20 cellular contexts compared by ENCODE assay signal in genomic region chr15:70358011-70358819, GRCh38.
"Had no signal": no experiment of that assay in that cellular context is flagged by ENCODE, and none has a peak within 500 bp of the region (broad histone marks: within the 10 kb centered on the region; RNA-seq: fewer than 3 reads in every experiment).

No MANE protein-coding gene starts in this region.

- ATAC-seq: activated CD8-positive, alpha-beta T cell treated with anti-CD3 and anti-CD28 coated beads, Interleukin-2, amount 10 ng/mL, durations not matched to agents 7 days and 5 days; body of pancreas; esophagus mucosa; gastroesophageal sphincter; heart left ventricle; naive thymus-derived CD4-positive, alpha-beta T cell; stimulated activated naive CD8-positive, alpha-beta T cell treated with anti-CD3 and anti-CD28 coated beads, Interleukin-15, amount 100 ng/mL, for 72 hours had no signal

- H3K4me3 Mint-ChIP-seq: activated CD4-positive, alpha-beta T cell treated with anti-CD3 and anti-CD28 coated beads, Interleukin-2, amount 10 ng/mL, durations not matched to agents 7 days and 5 days; activated CD8-positive, alpha-beta T cell treated with anti-CD3 and anti-CD28 coated beads, Interleukin-2, amount 10 ng/mL, durations not matched to agents 7 days and 5 days; activated naive CD8-positive, alpha-beta T cell treated with anti-CD3 and anti-CD28 coated beads, Interleukin-2, amount 10 ng/mL, durations not matched to agents 7 days and 5 days; immature natural killer cell; memory B cell; naive thymus-derived CD4-positive, alpha-beta T cell; stimulated activated naive CD8-positive, alpha-beta T cell treated with anti-CD3 and anti-CD28 coated beads, Interleukin-15, amount 100 ng/mL, for 72 hours had no signal

- H3K9me3 Mint-ChIP-seq: activated CD4-positive, alpha-beta T cell treated with anti-CD3 and anti-CD28 coated beads, Interleukin-2, amount 10 ng/mL, durations not matched to agents 7 days and 5 days; activated naive CD8-positive, alpha-beta T cell treated with anti-CD3 and anti-CD28 coated beads, Interleukin-2, amount 10 ng/mL, durations not matched to agents 7 days and 5 days; immature natural killer cell; memory B cell; stimulated activated naive CD8-positive, alpha-beta T cell treated with anti-CD3 and anti-CD28 coated beads, Interleukin-15, amount 100 ng/mL, for 72 hours had no signal

- H3K27ac Mint-ChIP-seq: activated CD4-positive, alpha-beta T cell treated with anti-CD3 and anti-CD28 coated beads, Interleukin-2, amount 10 ng/mL, durations not matched to agents 7 days and 5 days; activated CD8-positive, alpha-beta T cell treated with anti-CD3 and anti-CD28 coated beads, Interleukin-2, amount 10 ng/mL, durations not matched to agents 7 days and 5 days; activated naive CD8-positive, alpha-beta T cell treated with anti-CD3 and anti-CD28 coated beads, Interleukin-2, amount 10 ng/mL, durations not matched to agents 7 days and 5 days; immature natural killer cell; memory B cell; stimulated activated naive CD8-positive, alpha-beta T cell treated with anti-CD3 and anti-CD28 coated beads, Interleukin-15, amount 100 ng/mL, for 72 hours had no signal

- H3K27ac ChIP-seq: body of pancreas, gastroesophageal sphincter, heart left ventricle, skin epidermis, suprapubic skin, transverse colon had no signal

- H3K9me3 ChIP-seq: body of pancreas, gastroesophageal sphincter, heart left ventricle, suprapubic skin, transverse colon had no signal

- H3K4me1 ChIP-seq: gastroesophageal sphincter, heart left ventricle, transverse colon had no signal

- H3K4me1 Mint-ChIP-seq: activated CD4-positive, alpha-beta T cell treated with anti-CD3 and anti-CD28 coated beads, Interleukin-2, amount 10 ng/mL, durations not matched to agents 7 days and 5 days; activated naive CD8-positive, alpha-beta T cell treated with anti-CD3 and anti-CD28 coated beads, Interleukin-2, amount 10 ng/mL, durations not matched to agents 7 days and 5 days; immature natural killer cell; naive thymus-derived CD4-positive, alpha-beta T cell had no signal

- DNase-seq: activated CD4-positive, alpha-beta T cell treated with anti-CD3 and anti-CD28 coated beads, Interleukin-2, amount 10 ng/mL, durations not matched to agents 7 days and 5 days; activated CD8-positive, alpha-beta T cell treated with anti-CD3 and anti-CD28 coated beads, Interleukin-2, amount 10 ng/mL, durations not matched to agents 7 days and 5 days; activated naive CD4-positive, alpha-beta T cell treated with Interleukin-2 at 50 U/mL for 16 hours; activated naive CD8-positive, alpha-beta T cell treated with anti-CD3 and anti-CD28 coated beads, Interleukin-2, amount 10 ng/mL, durations not matched to agents 7 days and 5 days; amygdala; body of pancreas; central memory CD4-positive, alpha-beta T cell; effector CD8-positive, alpha-beta T cell; immature natural killer cell; naive thymus-derived CD4-positive, alpha-beta T cell; stimulated activated CD4-positive, alpha-beta T cell treated with anti-CD3 and anti-CD28 coated beads, Interleukin-15, amount 100 ng/mL, for 24 hours; stimulated activated CD4-positive, alpha-beta T cell treated with anti-CD3 and anti-CD28 coated beads, Interleukin-2, amount 100 ng/mL, for 48 hours; stimulated activated naive CD8-positive, alpha-beta T cell treated with anti-CD3 and anti-CD28 coated beads, Interleukin-15, amount 100 ng/mL, for 72 hours; transverse colon had no signal

- H3K36me3 ChIP-seq: gastroesophageal sphincter, heart left ventricle, suprapubic skin, transverse colon had no signal

- H3K4me3 ChIP-seq: body of pancreas, gastroesophageal sphincter, heart left ventricle, skin epidermis, suprapubic skin, transverse colon had no signal

- H3K36me3 Mint-ChIP-seq: activated naive CD8-positive, alpha-beta T cell treated with anti-CD3 and anti-CD28 coated beads, Interleukin-2, amount 10 ng/mL, durations not matched to agents 7 days and 5 days; immature natural killer cell; memory B cell had no signal

- H3K27me3 ChIP-seq: body of pancreas, gastroesophageal sphincter, transverse colon had no signal
